In the genomic region with DNA sequence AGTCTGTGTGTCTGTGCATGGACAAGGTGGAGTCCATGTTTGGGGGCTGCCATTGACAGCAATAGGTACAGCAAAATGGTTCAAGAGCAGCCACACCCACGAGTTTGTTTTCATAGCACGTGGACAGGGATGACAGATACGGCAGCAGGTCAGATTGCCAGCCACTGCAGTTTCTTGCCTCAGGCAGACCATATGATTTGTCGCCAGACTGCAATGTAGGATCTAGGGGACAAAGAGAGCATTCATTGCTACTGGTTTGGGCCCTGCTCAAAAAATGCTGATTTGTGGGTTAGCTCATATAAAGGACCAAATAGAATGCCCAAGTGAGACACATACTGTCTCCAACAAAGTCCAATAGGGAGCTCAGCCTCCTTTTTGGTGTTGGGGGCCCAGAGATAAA, we compare ENCODE assay signal across 17 cellular contexts.
A peak's percentile ranks its signal among the peaks of the same experiment; 100 is the strongest.
DNase-seq lines count a peak whose midpoint lies in the region; ATAC-seq and TF ChIP-seq lines count a peak whose summit lies in the region.
"Had no signal": no experiment of that assay in that cellular context is flagged by ENCODE, and none has a peak within 500 bp of the region (broad histone marks: within the 10 kb centered on the region; RNA-seq: fewer than 3 reads in every experiment).

No MANE protein-coding gene starts in this region.

- H3K9me3 ChIP-seq in SK-N-SH (no peaks in the 10 kb centered on the region), PC-3 (ENCODE audit: low read length) (no peaks in the 10 kb centered on the region), tibial artery (no peaks in the 10 kb centered on the region)
- H3K9me3 ChIP-seq: BLaER1 treated with 17β-estradiol and CSF1 and Interleukin-3, amounts not matched to agents 10 nM and 100 nM had no signal

- CTCF ChIA-PET in SK-N-SH (lab: Yijun Ruan, JAX) (interaction anchor here (1.0 kb wide), 1 partner anchor 90 kb away, joined by 3 read pairs; a partner anchor contains a TSS), PC-3 (lab: Charles Lee) (no interaction called here)

- no peak for TF ChIP-seq EP300 in SK-N-SH (IDR thresholded peaks at IDR 0.05; ENCODE audit: borderline replicate concordance in 1 of 2, low read depth in 1 of 2, low read length in 1 of 2)

- no peak overlapping the region for H3K4me3 Mint-ChIP-seq in progenitor cell of endocrine pancreas (ENCODE audit: low read depth)
- H3K4me3 Mint-ChIP-seq: CD8-positive, alpha-beta memory T cell; GM23338 had no signal

- H3K4me1 ChIP-seq in SK-N-SH (ENCODE audit: control insufficient read depth in 1 of 2, insufficient read depth in 2 of 2, low read depth in 1 of 2, low read length in 1 of 2) (peaks cover 0 to 5% of the 10 kb centered on the region in 2 experiments; a peak in 1 of 4 replicates), PC-3 (ENCODE audit: insufficient read depth, low read length) (no peaks in the 10 kb centered on the region), tibial artery (no peaks in the 10 kb centered on the region)

- TF ChIP-seq CTCF in SK-N-SH (IDR thresholded peaks at IDR 0.05) (no peak), PC-3 (conservative IDR thresholded peaks at IDR 0.05; ENCODE audit: low read depth, low read length) (no peak), epithelial cell of esophagus (IDR thresholded peaks at IDR 0.05; ENCODE audit: insufficient read depth, low read depth, low read length, missing control alignments) (no peak), progenitor cell of endocrine pancreas (IDR thresholded peaks at IDR 0.05; ENCODE audit: unreplicated experiment) (no peak), tibial artery (IDR thresholded peaks at IDR 0.05) (no peak)

- H3K27me3 Mint-ChIP-seq in progenitor cell of endocrine pancreas: no peaks in the 10 kb centered on the region

- POLR2A ChIA-PET in SK-N-SH (lab: Yijun Ruan, JAX): interaction anchor here (0.6 to 1.3 kb wide), 2 partner anchors 9 to 10 kb away, joined by 4 read pairs; a partner anchor contains a TSS
- POLR2A ChIA-PET in PC-3 (lab: Charles Lee; ENCODE audit: unreplicated experiment): no interaction called here

- no peaks in the 10 kb centered on the region for H3K9me3 Mint-ChIP-seq in progenitor cell of endocrine pancreas (ENCODE audit: low read depth)
- H3K9me3 Mint-ChIP-seq: CD8-positive, alpha-beta memory T cell; GM23338 had no signal

- no peak overlapping the region for H3K27ac ChIP-seq in SK-N-SH (ENCODE audit: low read depth in 2 of 2, low read length in 1 of 2)
- no peak overlapping the region for H3K27ac ChIP-seq in PC-3 (ENCODE audit: low read length)
- no peak overlapping the region for H3K27ac ChIP-seq in tibial artery
- H3K27ac ChIP-seq: 22Rv1; BLaER1 treated with 17β-estradiol and CSF1 and Interleukin-3, amounts not matched to agents 10 nM and 100 nM had no signal

- peak overlapping the region; percentile 65 for H3K27ac Mint-ChIP-seq in progenitor cell of endocrine pancreas
- H3K27ac Mint-ChIP-seq: CD8-positive, alpha-beta memory T cell; GM23338 had no signal

- H3K4me3 ChIP-seq in SK-N-SH (ENCODE audit: low read depth in 2 of 2, low read length in 1 of 2) (no peak overlapping the region), PC-3 (ENCODE audit: low read length) (no peak overlapping the region), epithelial cell of esophagus (ENCODE audit: low read length) (no peak overlapping the region), tibial artery (no peak overlapping the region)
- H3K4me3 ChIP-seq: BLaER1 treated with 17β-estradiol and CSF1 and Interleukin-3, amounts not matched to agents 10 nM and 100 nM; GM23338 had no signal

- intact Hi-C loops in PC-3 (cut with micrococcal nuclease) (no loop called here), tibial artery (cut with DNase I; ENCODE audit: low total_unique reads) (no loop called here)

- no peaks in the 10 kb centered on the region for H3K9me2 ChIP-seq in SK-N-SH
- H3K9me2 ChIP-seq in PC-3 (replicated peaks; ENCODE audit: low read length): no peaks in the 10 kb centered on the region

- no peak for TF ChIP-seq RAD21 in SK-N-SH (IDR thresholded peaks at IDR 0.05; ENCODE audit: low read length)

- H3K79me2 ChIP-seq in SK-N-SH (ENCODE audit: insufficient read depth) (no peaks in the 10 kb centered on the region), PC-3 (ENCODE audit: low read length) (no peaks in the 10 kb centered on the region)

- H3K36me3 Mint-ChIP-seq in progenitor cell of endocrine pancreas (ENCODE audit: insufficient read depth): no peaks in the 10 kb centered on the region
- H3K36me3 Mint-ChIP-seq: CD8-positive, alpha-beta memory T cell had no signal

- 45% methylated on average over 4 of the region's 4 CpGs for WGBS in SK-N-SH (ENCODE audit: low lambda C conversion rate)

- peak; percentile 37 for DNase-seq in SK-N-SH
- peak; percentile 52 for DNase-seq in PC-3
- DNase-seq in epithelial cell of esophagus (ENCODE audit: low read depth): peak; percentile 2
- DNase-seq in progenitor cell of endocrine pancreas (ENCODE audit: low spot score, unreplicated experiment): no peak
- no peak for DNase-seq in NCI-H345 (lab: John Stamatoyannopoulos, UW)
- DNase-seq in tibial artery: no peak
- DNase-seq in KG1 (lab: John Stamatoyannopoulos, UW): no peak
- DNase-seq: CD8-positive, alpha-beta memory T cell; Karpas-422; NCI-H1105 treated with DMSO at 0.1 percent for 48 hours; NCI-H1694 treated with DMSO at 0.1 percent for 48 hours; NCI-H226; SIG-M5 had no signal

- ATAC-seq in SK-N-SH treated with all-trans-retinoic acid at 6 μM for 48 hours: no peak
- ATAC-seq in PC-3: no peak; the same call in 1 of the 2 replicates
- ATAC-seq: GM23338 had no signal

- H3F3A ChIP-seq in SK-N-SH (replicated peaks; ENCODE audit: insufficient read depth) (no peaks in the 10 kb centered on the region), PC-3 (ENCODE audit: low read length, unreplicated experiment) (no peaks in the 10 kb centered on the region)

- H3K9ac ChIP-seq in SK-N-SH: no peak overlapping the region
- no peak overlapping the region for H3K9ac ChIP-seq in PC-3 (ENCODE audit: low read length)
- H3K9ac ChIP-seq: BLaER1 treated with 17β-estradiol and CSF1 and Interleukin-3, amounts not matched to agents 10 nM and 100 nM had no signal

- no peaks in the 10 kb centered on the region for H3K36me3 ChIP-seq in SK-N-SH (replicated peaks in 1 of 2; ENCODE audit: control insufficient read depth in 1 of 2, insufficient read depth in 2 of 2, low read length in 1 of 2)
- no peaks in the 10 kb centered on the region for H3K36me3 ChIP-seq in PC-3 (ENCODE audit: low read depth, low read length)
- no peaks in the 10 kb centered on the region for H3K36me3 ChIP-seq in tibial artery
- H3K36me3 ChIP-seq: BLaER1 treated with 17β-estradiol and CSF1 and Interleukin-3, amounts not matched to agents 10 nM and 100 nM had no signal

- H4K20me1 ChIP-seq in SK-N-SH (ENCODE audit: insufficient read depth) (no peaks in the 10 kb centered on the region), PC-3 (ENCODE audit: low read length) (no peaks in the 10 kb centered on the region)
- H4K20me1 ChIP-seq: BLaER1 treated with 17β-estradiol and CSF1 and Interleukin-3, amounts not matched to agents 10 nM and 100 nM had no signal

- no TSS peak for BruUV-seq in PC-3 (replicated peaks; lab: Mats Ljungman, UMichigan)

- H3K4me2 ChIP-seq in SK-N-SH (no peak overlapping the region), PC-3 (ENCODE audit: low read length) (no peak overlapping the region)
- H3K4me2 ChIP-seq: BLaER1 treated with 17β-estradiol and CSF1 and Interleukin-3, amounts not matched to agents 10 nM and 100 nM; GM23338 had no signal

- peaks cover 8% of the 10 kb centered on the region for H3K4me1 Mint-ChIP-seq in progenitor cell of endocrine pancreas (ENCODE audit: low read depth)
- H3K4me1 Mint-ChIP-seq: CD8-positive, alpha-beta memory T cell had no signal

- H3K27me3 ChIP-seq in SK-N-SH (ENCODE audit: insufficient read depth): no peaks in the 10 kb centered on the region; the same call in 1 of the 2 replicates
- peaks cover 29% of the 10 kb centered on the region for H3K27me3 ChIP-seq in PC-3 (ENCODE audit: low read length)
- H3K27me3 ChIP-seq in tibial artery: no peaks in the 10 kb centered on the region
- H3K27me3 ChIP-seq: BLaER1 treated with 17β-estradiol and CSF1 and Interleukin-3, amounts not matched to agents 10 nM and 100 nM had no signal

- H2AFZ ChIP-seq in SK-N-SH (ENCODE audit: low read depth) (no peak overlapping the region), PC-3 (ENCODE audit: low read length) (no peak overlapping the region)
- H2AFZ ChIP-seq: GM23338 had no signal

TF ChIP-seq in SK-N-SH, 30 proteins besides CTCF, POLR2A, EP300 and RAD21:
- TF ChIP-seq FOXM1 (IDR thresholded peaks at IDR 0.05; ENCODE audit: low read depth) (no peak), POLR2AphosphoS5 (IDR thresholded peaks at IDR 0.05; ENCODE audit: low read depth, low read length) (no peak), GABPA (IDR thresholded peaks at IDR 0.05; ENCODE audit: low read depth) (no peak), MXI1 (IDR thresholded peaks at IDR 0.05; ENCODE audit: low read depth, low read length) (peak; percentile 89)

TF ChIP-seq in SK-N-SH treated with all-trans-retinoic acid at 6 μM for 48 hours, 23 proteins besides CTCF, POLR2A, EP300 and RAD21 (continues in another document):
- TF ChIP-seq SNAI2 (CRISPR knock-in tag; IDR thresholded peaks at IDR 0.05) (no peak), ZFP3 (CRISPR knock-in tag; IDR thresholded peaks at IDR 0.05) (no peak), ZC3H10 (CRISPR knock-in tag; IDR thresholded peaks at IDR 0.05) (no peak), BACH2 (CRISPR knock-in tag; IDR thresholded peaks at IDR 0.05; ENCODE audit: borderline replicate concordance) (no peak), ESRRG (CRISPR knock-in tag; IDR thresholded peaks at IDR 0.05) (no peak), RARB (CRISPR knock-in tag; IDR thresholded peaks at IDR 0.05) (no peak)
- TF ChIP-seq, protein P1, sequence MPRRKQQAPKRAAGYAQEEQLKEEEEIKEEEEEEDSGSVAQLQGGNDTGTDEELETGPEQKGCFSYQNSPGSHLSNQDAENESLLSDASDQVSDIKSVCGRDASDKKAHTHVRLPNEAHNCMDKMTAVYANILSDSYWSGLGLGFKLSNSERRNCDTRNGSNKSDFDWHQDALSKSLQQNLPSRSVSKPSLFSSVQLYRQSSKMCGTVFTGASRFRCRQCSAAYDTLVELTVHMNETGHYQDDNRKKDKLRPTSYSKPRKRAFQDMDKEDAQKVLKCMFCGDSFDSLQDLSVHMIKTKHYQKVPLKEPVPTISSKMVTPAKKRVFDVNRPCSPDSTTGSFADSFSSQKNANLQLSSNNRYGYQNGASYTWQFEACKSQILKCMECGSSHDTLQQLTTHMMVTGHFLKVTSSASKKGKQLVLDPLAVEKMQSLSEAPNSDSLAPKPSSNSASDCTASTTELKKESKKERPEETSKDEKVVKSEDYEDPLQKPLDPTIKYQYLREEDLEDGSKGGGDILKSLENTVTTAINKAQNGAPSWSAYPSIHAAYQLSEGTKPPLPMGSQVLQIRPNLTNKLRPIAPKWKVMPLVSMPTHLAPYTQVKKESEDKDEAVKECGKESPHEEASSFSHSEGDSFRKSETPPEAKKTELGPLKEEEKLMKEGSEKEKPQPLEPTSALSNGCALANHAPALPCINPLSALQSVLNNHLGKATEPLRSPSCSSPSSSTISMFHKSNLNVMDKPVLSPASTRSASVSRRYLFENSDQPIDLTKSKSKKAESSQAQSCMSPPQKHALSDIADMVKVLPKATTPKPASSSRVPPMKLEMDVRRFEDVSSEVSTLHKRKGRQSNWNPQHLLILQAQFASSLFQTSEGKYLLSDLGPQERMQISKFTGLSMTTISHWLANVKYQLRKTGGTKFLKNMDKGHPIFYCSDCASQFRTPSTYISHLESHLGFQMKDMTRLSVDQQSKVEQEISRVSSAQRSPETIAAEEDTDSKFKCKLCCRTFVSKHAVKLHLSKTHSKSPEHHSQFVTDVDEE (CRISPR knock-in tag; IDR thresholded peaks at IDR 0.05): no peak

Comparison
In these comparisons a context has a peak if more than half of its experiments do, and no peak if none do; other contexts are left out.
1. DNase-seq: peak in SK-N-SH (single experiment), PC-3 (single experiment) and epithelial cell of esophagus (single experiment); none in progenitor cell of endocrine pancreas (single experiment), NCI-H345 (single experiment), tibial artery (0 of 2) and KG1 (single experiment).